ENCODE assay signal across 28 cellular contexts in the genomic region with DNA sequence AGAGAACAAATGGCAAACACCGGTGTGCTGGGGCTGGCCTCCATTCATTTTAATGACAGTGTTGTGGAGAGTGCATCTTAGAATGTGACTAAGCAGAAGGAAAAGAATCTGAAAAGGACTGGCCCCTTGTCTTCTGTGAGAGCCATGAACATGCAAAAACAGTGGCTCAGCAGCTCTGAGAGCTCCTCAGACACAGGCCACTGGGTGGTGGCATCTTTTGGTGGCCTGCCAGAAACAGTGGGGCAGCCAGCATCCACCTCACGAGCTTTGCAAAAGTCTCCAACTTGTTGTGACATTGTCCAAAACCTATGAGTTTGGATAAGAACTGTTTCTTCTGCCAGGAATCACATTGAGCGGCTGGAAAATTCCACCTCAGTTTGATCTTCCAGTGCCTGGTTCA.
"Had no signal": no experiment of that assay in that cellular context is flagged by ENCODE, and none has a peak within 500 bp of the region (broad histone marks: within the 10 kb centered on the region; RNA-seq: fewer than 3 reads in every experiment).

No MANE protein-coding gene starts in this region.

- H3K4me3 ChIP-seq: ascending aorta, Peyer's patch, SJCRH30, SK-N-MC had no signal

- H3K4me3 Mint-ChIP-seq: activated CD8-positive, alpha-beta T cell treated with anti-CD3 and anti-CD28 coated beads for 36 hours; activated naive CD4-positive, alpha-beta T cell treated with anti-CD3 and anti-CD28 coated beads, Interleukin-2, amount 50 U/mL, for 24 hours; activated naive CD8-positive, alpha-beta T cell treated with anti-CD3 and anti-CD28 coated beads, Interleukin-2, amount 10 ng/mL, durations not matched to agents 7 days and 5 days; activated T-cell treated with anti-CD3 and anti-CD28 coated beads, Interleukin-2, amount 50 U/mL, for 24 hours; IgD-negative memory B cell had no signal

- H3K27ac Mint-ChIP-seq: activated CD8-positive, alpha-beta T cell treated with anti-CD3 and anti-CD28 coated beads for 36 hours; activated naive CD4-positive, alpha-beta T cell treated with anti-CD3 and anti-CD28 coated beads, Interleukin-2, amount 50 U/mL, for 24 hours; activated naive CD8-positive, alpha-beta T cell treated with anti-CD3 and anti-CD28 coated beads, Interleukin-2, amount 10 ng/mL, durations not matched to agents 7 days and 5 days; activated T-cell treated with anti-CD3 and anti-CD28 coated beads, Interleukin-2, amount 50 U/mL, for 24 hours; activated T-helper 2 cell treated with anti-CD3 and anti-CD28 coated beads, Interferon-gamma antibody, Interleukin-2, Interleukin-4, amounts not matched to agents 10 μg/mL and 5 μg/mL and 100 μg/mL, durations not matched to agents 14 hours and 24 hours and 36 hours; IgD-negative memory B cell had no signal

- H3K27me3 Mint-ChIP-seq: activated CD8-positive, alpha-beta T cell treated with anti-CD3 and anti-CD28 coated beads for 36 hours; activated naive CD4-positive, alpha-beta T cell treated with anti-CD3 and anti-CD28 coated beads, Interleukin-2, amount 50 U/mL, for 24 hours; activated naive CD8-positive, alpha-beta T cell treated with anti-CD3 and anti-CD28 coated beads, Interleukin-2, amount 10 ng/mL, durations not matched to agents 7 days and 5 days; activated T-cell treated with anti-CD3 and anti-CD28 coated beads, Interleukin-2, amount 50 U/mL, for 24 hours; IgD-negative memory B cell had no signal

- H3K9me3 ChIP-seq: ascending aorta, Peyer's patch, SJCRH30 had no signal

- H3K27me3 ChIP-seq: ascending aorta, Peyer's patch, SJCRH30 had no signal

- DNase-seq: activated CD4-positive, alpha-beta T cell treated with anti-CD3 and anti-CD28 coated beads for 1 hour; activated CD4-positive, alpha-beta T cell treated with anti-CD3 and anti-CD28 coated beads for 48 hours; activated CD4-positive, alpha-beta T cell treated with anti-CD3 and anti-CD28 coated beads, Interleukin-2, amount 50 U/mL, for 4 hours; activated CD4-positive, CD25-positive, alpha-beta regulatory T cell; activated CD8-positive, alpha-beta T cell treated with anti-CD3 and anti-CD28 coated beads for 36 hours; activated gamma-delta T cell; activated naive CD4-positive, alpha-beta T cell treated with Interleukin-2 at 50 U/mL for 16 hours; activated naive CD8-positive, alpha-beta T cell treated with anti-CD3 and anti-CD28 coated beads, Interleukin-2, amount 10 ng/mL, durations not matched to agents 7 days and 5 days; activated T-cell treated with anti-CD3 and anti-CD28 coated beads, Interleukin-2, amount 50 U/mL, for 24 hours; KG1; NCI-H1105 treated with DMSO at 0.1 percent for 48 hours; NCI-H1436; NCI-H1694; NCI-H1930; NCI-H2081 treated with DMSO at 0.1 percent for 48 hours; NCI-H345; NCI-H524 treated with DMSO at 0.1 percent for 48 hours; PC-3; Peyer's patch; SHP77; SJCRH30; T1000; WERI-Rb-1 had no signal

- H3K4me1 ChIP-seq: ascending aorta had no signal

- ATAC-seq: activated CD8-positive, alpha-beta T cell treated with anti-CD3 and anti-CD28 coated beads for 36 hours; PC-3 had no signal

- H3K36me3 ChIP-seq: ascending aorta, Peyer's patch, SJCRH30, WERI-Rb-1 had no signal

- H3K9me3 Mint-ChIP-seq: activated CD8-positive, alpha-beta T cell treated with anti-CD3 and anti-CD28 coated beads for 36 hours; activated naive CD4-positive, alpha-beta T cell treated with anti-CD3 and anti-CD28 coated beads, Interleukin-2, amount 50 U/mL, for 24 hours; activated T-cell treated with anti-CD3 and anti-CD28 coated beads, Interleukin-2, amount 50 U/mL, for 24 hours; activated T-helper 2 cell treated with anti-CD3 and anti-CD28 coated beads, Interferon-gamma antibody, Interleukin-2, Interleukin-4, amounts not matched to agents 10 μg/mL and 5 μg/mL and 100 μg/mL, durations not matched to agents 14 hours and 24 hours and 36 hours; IgD-negative memory B cell had no signal

- H3K27ac ChIP-seq: ascending aorta, Peyer's patch, SJCRH30, SK-N-MC, WERI-Rb-1 had no signal
